ENCODE assay signal across 9 cellular contexts in the genomic region with DNA sequence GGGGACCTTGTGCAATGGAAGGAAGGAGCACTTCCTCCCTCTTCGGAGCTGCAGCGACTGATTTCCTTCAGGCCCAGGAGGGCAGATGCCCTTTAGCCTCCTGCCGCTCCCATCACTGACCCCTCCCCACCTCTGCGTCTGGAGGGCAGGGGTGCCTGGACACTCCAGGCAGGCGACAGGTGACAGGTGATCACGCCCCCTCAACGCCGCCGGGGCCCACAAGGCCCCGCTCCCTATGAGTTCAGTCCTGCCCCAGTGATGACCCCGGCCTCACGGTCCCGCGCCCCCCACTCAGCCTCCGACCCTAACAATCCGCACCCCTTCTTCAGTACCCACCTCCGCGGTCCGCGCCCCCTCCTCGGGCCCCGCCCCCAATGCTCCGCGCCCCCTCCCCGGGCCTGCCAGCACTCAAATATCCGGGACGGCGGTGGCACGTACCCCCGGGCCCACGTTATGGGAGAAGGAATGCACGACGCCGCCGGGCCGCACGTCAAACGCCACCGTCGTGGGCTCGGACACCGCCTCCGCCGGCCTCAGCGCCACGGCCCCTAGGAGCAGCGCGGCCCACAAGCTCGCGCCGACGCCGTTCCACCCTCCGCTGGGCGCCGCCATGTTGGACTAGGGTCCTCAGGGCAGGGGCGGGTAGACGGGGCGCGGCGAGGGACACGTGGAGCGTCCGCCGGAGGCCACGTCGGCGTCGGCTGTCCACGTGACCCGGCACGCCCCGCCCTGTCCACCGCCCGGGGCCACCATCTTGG.
A peak's percentile ranks its signal among the peaks of the same experiment; 100 is the strongest.
DNase-seq lines count a peak whose midpoint lies in the region; ATAC-seq, FAIRE-seq and TF ChIP-seq lines count a peak whose summit lies in the region.
"Had no signal": no experiment of that assay in that cellular context is flagged by ENCODE, and none has a peak within 500 bp of the region (broad histone marks: within the 10 kb centered on the region; RNA-seq: fewer than 3 reads in every experiment).

A gene (minus strand): TSS at position 620 of the 758 bp plus-strand sequence. CDS start 8 bp downstream, at position 612.

- DNase-seq in HTR-8/SVneo (ENCODE audit: insufficient read length, low spot score) (peak; percentile 93), NOMO-1 (lab: John Stamatoyannopoulos, UW; ENCODE audit: unreplicated experiment in 2 of 2) (peak; percentile 86), memory B cell (ENCODE audit: low spot score in 2 of 2) (peak; percentile 80 to 85)
- peak; percentile 96 for DNase-seq in activated CD8-positive, alpha-beta memory T cell treated with anti-CD3 and anti-CD28 coated beads for 24 hours
- peak; percentile 86 to 89 (median 88) for DNase-seq in effector memory CD4-positive, alpha-beta T cell
- DNase-seq in stimulated activated CD4-positive, alpha-beta T cell treated with anti-CD3 and anti-CD28 coated beads, TNF-alpha, amount 100 ng/mL, for 48 hours (ENCODE audit: low read depth in 3 of 3), result peak; percentile 90 to 96 (median 90)

- peaks cover 13% of the 10 kb centered on the region for H3K4me1 ChIP-seq in effector memory CD4-positive, alpha-beta T cell (ENCODE audit: control insufficient read depth, insufficient read depth, low read length, poor library complexity, severe bottlenecking)

- peak within 1 kb of the TSS; percentile 89 for H3K4me3 ChIP-seq in effector memory CD4-positive, alpha-beta T cell (ENCODE audit: insufficient read depth, low read depth, low read length, poor library complexity, severe bottlenecking)

- H3K27me3 ChIP-seq in effector memory CD4-positive, alpha-beta T cell (replicated peaks; ENCODE audit: control insufficient read depth, insufficient read depth, low read length, poor library complexity, severe bottlenecking), result no peaks in the 10 kb centered on the region

- peaks cover 5% of the 10 kb centered on the region for H3K36me3 Mint-ChIP-seq in memory B cell

- H3K27ac ChIP-seq in C4-2B, result peak within 1 kb of the TSS; percentile 92
- peak within 1 kb of the TSS; percentile 82 for H3K27ac ChIP-seq in effector memory CD4-positive, alpha-beta T cell (ENCODE audit: insufficient read depth, low read length, poor library complexity, severe bottlenecking)

- peak within 1 kb of the TSS; percentile 94 for H3K27ac Mint-ChIP-seq in memory B cell

- peak within 1 kb of the TSS; percentile 93 for H3K4me3 Mint-ChIP-seq in memory B cell

- no peaks in the 10 kb centered on the region for H3K27me3 Mint-ChIP-seq in memory B cell

- peaks cover 17% of the 10 kb centered on the region for H3K4me1 Mint-ChIP-seq in memory B cell

- peaks cover 22% of the 10 kb centered on the region for H3K36me3 ChIP-seq in effector memory CD4-positive, alpha-beta T cell (ENCODE audit: control insufficient read depth, insufficient read depth, low read length)

- peak; percentile 79 for FAIRE-seq in HTR-8/SVneo (lab: Jason Lieb, UNC)
- FAIRE-seq: colon had no signal

- no peaks in the 10 kb centered on the region for H3K9me3 Mint-ChIP-seq in memory B cell

- ATAC-seq in GM19455 (IDR thresholded peaks at IDR 0.05; ENCODE audit: unreplicated experiment), result peak; percentile 59
- ATAC-seq in memory B cell (ENCODE audit: low read depth), result peak; percentile 99

- no peak for TF ChIP-seq CTCF in C4-2B (conservative IDR thresholded peaks at IDR 0.05)

- H3K9me3 ChIP-seq in effector memory CD4-positive, alpha-beta T cell (ENCODE audit: control insufficient read depth, low read length), result no peaks in the 10 kb centered on the region

Comparison
In these comparisons a context has a peak if more than half of its experiments do, and no peak if none do; other contexts are left out.
1. Peak in every context shown above with its lines: DNase-seq, ATAC-seq, H3K4me3 ChIP-seq and H3K27ac ChIP-seq.